In the genomic region with DNA sequence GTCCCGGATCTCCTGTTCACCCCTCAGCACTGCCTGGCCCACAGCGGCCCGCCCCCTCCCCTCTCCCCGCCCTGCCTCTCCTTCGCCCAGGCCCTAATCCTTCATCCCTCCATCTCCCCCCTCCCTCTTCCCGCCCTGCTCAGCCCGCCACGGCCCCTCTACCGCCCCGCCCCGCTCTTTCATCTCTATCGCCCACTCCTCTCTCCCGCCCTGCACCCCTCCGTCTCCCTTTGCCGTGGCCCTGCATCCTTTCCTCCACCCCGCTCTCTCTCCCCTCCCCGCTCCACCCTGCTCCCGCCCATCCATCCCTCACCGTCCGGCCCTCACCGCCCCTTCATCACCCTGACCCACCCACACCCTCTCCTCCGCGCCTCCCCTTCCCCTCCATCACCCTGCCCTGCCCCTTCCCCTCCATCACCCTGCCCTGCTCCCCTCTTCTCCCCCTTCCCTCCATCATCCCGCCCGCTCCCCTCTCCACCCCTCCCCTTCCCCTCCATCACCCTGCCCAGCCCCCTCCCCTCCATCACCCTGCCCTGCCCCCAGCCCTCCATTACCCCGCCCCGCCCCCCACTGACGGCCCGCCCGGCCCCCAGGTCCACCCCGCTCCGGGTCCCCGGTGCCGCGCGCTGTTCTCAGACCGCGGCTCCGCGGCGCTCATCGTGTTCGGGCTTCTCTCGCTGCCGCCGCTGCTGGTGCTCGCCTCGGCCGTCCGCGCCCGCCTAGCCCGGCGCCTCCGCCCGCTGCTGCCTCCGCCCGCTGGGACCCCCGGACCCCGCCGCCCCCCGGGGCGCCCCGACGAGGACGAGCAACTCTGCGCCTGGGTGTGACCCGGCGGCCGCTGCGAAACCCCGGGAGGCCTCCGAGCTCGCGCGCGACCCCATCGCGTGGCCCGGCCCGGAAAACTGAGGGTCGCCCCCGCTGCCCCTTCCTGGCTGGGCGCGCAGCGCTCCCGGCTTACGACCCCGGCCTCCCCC, we compare ENCODE assay signal across 1 cellular context.
TF ChIP-seq lines count a peak whose summit lies in the region.

No MANE protein-coding gene starts in this region.

TF ChIP-seq in HepG2, 621 proteins besides CTCF, POLR2A, EP300 and RAD21:
- TF ChIP-seq, protein P1, sequence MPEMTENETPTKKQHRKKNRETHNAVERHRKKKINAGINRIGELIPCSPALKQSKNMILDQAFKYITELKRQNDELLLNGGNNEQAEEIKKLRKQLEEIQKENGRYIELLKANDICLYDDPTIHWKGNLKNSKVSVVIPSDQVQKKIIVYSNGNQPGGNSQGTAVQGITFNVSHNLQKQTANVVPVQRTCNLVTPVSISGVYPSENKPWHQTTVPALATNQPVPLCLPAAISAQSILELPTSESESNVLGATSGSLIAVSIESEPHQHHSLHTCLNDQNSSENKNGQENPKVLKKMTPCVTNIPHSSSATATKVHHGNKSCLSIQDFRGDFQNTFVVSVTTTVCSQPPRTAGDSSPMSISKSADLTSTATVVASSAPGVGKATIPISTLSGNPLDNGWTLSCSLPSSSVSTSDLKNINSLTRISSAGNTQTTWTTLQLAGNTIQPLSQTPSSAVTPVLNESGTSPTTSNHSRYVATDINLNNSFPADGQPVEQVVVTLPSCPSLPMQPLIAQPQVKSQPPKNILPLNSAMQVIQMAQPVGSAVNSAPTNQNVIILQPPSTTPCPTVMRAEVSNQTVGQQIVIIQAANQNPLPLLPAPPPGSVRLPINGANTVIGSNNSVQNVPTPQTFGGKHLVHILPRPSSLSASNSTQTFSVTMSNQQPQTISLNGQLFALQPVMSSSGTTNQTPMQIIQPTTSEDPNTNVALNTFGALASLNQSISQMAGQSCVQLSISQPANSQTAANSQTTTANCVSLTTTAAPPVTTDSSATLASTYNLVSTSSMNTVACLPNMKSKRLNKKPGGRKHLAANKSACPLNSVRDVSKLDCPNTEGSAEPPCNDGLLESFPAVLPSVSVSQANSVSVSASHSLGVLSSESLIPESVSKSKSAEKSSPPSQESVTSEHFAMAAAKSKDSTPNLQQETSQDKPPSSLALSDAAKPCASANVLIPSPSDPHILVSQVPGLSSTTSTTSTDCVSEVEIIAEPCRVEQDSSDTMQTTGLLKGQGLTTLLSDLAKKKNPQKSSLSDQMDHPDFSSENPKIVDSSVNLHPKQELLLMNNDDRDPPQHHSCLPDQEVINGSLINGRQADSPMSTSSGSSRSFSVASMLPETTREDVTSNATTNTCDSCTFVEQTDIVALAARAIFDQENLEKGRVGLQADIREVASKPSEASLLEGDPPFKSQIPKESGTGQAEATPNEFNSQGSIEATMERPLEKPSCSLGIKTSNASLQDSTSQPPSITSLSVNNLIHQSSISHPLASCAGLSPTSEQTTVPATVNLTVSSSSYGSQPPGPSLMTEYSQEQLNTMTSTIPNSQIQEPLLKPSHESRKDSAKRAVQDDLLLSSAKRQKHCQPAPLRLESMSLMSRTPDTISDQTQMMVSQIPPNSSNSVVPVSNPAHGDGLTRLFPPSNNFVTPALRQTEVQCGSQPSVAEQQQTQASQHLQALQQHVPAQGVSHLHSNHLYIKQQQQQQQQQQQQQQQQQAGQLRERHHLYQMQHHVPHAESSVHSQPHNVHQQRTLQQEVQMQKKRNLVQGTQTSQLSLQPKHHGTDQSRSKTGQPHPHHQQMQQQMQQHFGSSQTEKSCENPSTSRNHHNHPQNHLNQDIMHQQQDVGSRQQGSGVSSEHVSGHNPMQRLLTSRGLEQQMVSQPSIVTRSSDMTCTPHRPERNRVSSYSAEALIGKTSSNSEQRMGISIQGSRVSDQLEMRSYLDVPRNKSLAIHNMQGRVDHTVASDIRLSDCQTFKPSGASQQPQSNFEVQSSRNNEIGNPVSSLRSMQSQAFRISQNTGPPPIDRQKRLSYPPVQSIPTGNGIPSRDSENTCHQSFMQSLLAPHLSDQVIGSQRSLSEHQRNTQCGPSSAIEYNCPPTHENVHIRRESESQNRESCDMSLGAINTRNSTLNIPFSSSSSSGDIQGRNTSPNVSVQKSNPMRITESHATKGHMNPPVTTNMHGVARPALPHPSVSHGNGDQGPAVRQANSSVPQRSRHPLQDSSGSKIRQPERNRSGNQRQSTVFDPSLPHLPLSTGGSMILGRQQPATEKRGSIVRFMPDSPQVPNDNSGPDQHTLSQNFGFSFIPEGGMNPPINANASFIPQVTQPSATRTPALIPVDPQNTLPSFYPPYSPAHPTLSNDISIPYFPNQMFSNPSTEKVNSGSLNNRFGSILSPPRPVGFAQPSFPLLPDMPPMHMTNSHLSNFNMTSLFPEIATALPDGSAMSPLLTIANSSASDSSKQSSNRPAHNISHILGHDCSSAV (CRISPR knock-in tag; IDR thresholded peaks at IDR 0.05; ENCODE audit: borderline replicate concordance) = no peak
- TF ChIP-seq RAD51 (IDR thresholded peaks at IDR 0.05; ENCODE audit: borderline replicate concordance) (no peak), MIER3 (CRISPR knock-in tag; IDR thresholded peaks at IDR 0.05; ENCODE audit: borderline replicate concordance) (no peak), ATF5 (CRISPR knock-in tag; IDR thresholded peaks at IDR 0.05; ENCODE audit: low read depth) (no peak), CERS6 (CRISPR knock-in tag; IDR thresholded peaks at IDR 0.05) (no peak), ZNF12 (CRISPR knock-in tag; IDR thresholded peaks at IDR 0.05) (no peak), ZNF746 (CRISPR knock-in tag; IDR thresholded peaks at IDR 0.05) (0 out of 2 replicates have a peak, but pooled peaks have one; percentile 31), ZC3H13 (CRISPR knock-in tag; IDR thresholded peaks at IDR 0.05) (no peak), HNRNPK (IDR thresholded peaks at IDR 0.05; ENCODE audit: low read depth, low read length, poor library complexity, severe bottlenecking) (peak; percentile 45), BCL6 (CRISPR knock-in tag; IDR thresholded peaks at IDR 0.05) (no peak), SP5 (CRISPR knock-in tag; IDR thresholded peaks at IDR 0.05; ENCODE audit: borderline replicate concordance, low read depth) (peak; percentile 48; the same call in 1 of the 2 replicates), ZNF614 (CRISPR knock-in tag; IDR thresholded peaks at IDR 0.05; ENCODE audit: borderline replicate concordance) (no peak), TCF7 (IDR thresholded peaks at IDR 0.05; ENCODE audit: low read depth) (peak; percentile 49; the same call in 1 of the 2 replicates), PCBP1 (IDR thresholded peaks at IDR 0.05; ENCODE audit: borderline replicate concordance, low read depth, low read length) (peak; percentile 91), ZSCAN25 (CRISPR knock-in tag; IDR thresholded peaks at IDR 0.05) (peak; percentile 93)
- TF ChIP-seq, protein P2, sequence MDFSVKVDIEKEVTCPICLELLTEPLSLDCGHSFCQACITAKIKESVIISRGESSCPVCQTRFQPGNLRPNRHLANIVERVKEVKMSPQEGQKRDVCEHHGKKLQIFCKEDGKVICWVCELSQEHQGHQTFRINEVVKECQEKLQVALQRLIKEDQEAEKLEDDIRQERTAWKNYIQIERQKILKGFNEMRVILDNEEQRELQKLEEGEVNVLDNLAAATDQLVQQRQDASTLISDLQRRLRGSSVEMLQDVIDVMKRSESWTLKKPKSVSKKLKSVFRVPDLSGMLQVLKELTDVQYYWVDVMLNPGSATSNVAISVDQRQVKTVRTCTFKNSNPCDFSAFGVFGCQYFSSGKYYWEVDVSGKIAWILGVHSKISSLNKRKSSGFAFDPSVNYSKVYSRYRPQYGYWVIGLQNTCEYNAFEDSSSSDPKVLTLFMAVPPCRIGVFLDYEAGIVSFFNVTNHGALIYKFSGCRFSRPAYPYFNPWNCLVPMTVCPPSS (IDR thresholded peaks at IDR 0.05) = no peak
